1 cellular context compared by ENCODE assay signal in genomic region chr9:127198587-127198986, GRCh38.
TF ChIP-seq lines count a peak whose summit lies in the region.

No MANE protein-coding gene starts in this region.

TF ChIP-seq in GM23338, 12 proteins besides CTCF, POLR2A, EP300 and RAD21 (continued from another document):
- no peak for TF ChIP-seq ZNF462 (CRISPR knock-in tag; IDR thresholded peaks at IDR 0.05)
- TF ChIP-seq ETS1 (IDR thresholded peaks at IDR 0.05), result no peak
